In the genomic region with DNA sequence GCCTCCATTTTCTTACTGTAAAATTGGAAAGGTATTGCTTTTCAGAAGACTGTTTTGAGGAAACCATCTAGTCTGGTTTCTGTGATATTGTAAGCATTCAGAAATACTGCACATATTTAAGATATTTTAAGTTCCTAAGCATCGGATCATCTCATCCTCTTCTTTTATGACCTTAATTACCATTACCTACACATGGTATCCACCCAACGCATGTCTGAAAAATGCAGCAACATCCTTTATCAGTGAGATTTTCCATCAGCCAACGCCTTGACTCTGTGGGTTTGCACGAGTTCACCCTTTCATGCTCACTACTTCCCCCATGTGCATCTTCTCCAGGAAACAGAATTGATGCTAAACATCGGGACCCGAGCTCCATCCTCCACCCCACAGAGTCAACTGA, we compare ENCODE assay signal across 28 cellular contexts.
"Had no signal": no experiment of that assay in that cellular context is flagged by ENCODE, and none has a peak within 500 bp of the region (broad histone marks: within the 10 kb centered on the region; RNA-seq: fewer than 3 reads in every experiment).

No MANE protein-coding gene starts in this region.

- H3K9me3 ChIP-seq: body of pancreas, thoracic aorta, upper lobe of left lung had no signal

- H3K27me3 Mint-ChIP-seq: progenitor cell of endocrine pancreas had no signal

- DNase-seq: activated CD4-positive, alpha-beta T cell treated with anti-CD3 and anti-CD28 coated beads for 36 hours; activated CD4-positive, alpha-beta T cell treated with anti-CD3 and anti-CD28 coated beads, Interleukin-2, amount 50 U/mL, for 48 hours; activated CD8-positive, alpha-beta memory T cell treated with anti-CD3 and anti-CD28 coated beads, Interleukin-2, amount 50 U/mL, for 48 hours; activated naive CD4-positive, alpha-beta T cell; activated T-cell treated with anti-CD3 and anti-CD28 coated beads, Interleukin-2, amount 50 U/mL, for 4 hours; amniotic stem cell; body of pancreas; dermis blood vessel endothelial cell; effector CD8-positive, alpha-beta T cell; erythroblast; foreskin melanocyte; left ventricle myocardium superior; mammary epithelial cell; midbrain; natural killer cell; retina; sigmoid colon; stimulated activated CD4-positive, alpha-beta T cell treated with anti-CD3 and anti-CD28 coated beads, Interleukin-2, amount 100 ng/mL, for 48 hours; stimulated activated naive CD4-positive, alpha-beta T cell treated with Interleukin-2 at 50 U/mL for 16 hours; T-helper 1 cell; upper lobe of left lung had no signal

- H3K4me2 ChIP-seq: hepatocyte had no signal

- H3K4me3 Mint-ChIP-seq: activated CD4-positive, alpha-beta T cell treated with anti-CD3 and anti-CD28 coated beads for 36 hours; activated naive CD8-positive, alpha-beta T cell; activated T-cell treated with anti-CD3 and anti-CD28 coated beads, Interleukin-2, amount 50 U/mL, for 4 hours; natural killer cell; WTC11 had no signal

- H3K27ac Mint-ChIP-seq: activated CD4-positive, alpha-beta T cell treated with anti-CD3 and anti-CD28 coated beads for 36 hours; activated naive CD8-positive, alpha-beta T cell; activated T-helper 2 cell treated with anti-CD3 and anti-CD28 coated beads, Interferon-gamma antibody, Interleukin-2, Interleukin-4, amounts not matched to agents 10 μg/mL and 5 μg/mL and 100 μg/mL, durations not matched to agents 14 hours and 24 hours and 36 hours; natural killer cell; progenitor cell of endocrine pancreas; WTC11 had no signal

- H3K4me1 Mint-ChIP-seq: activated CD4-positive, alpha-beta T cell treated with anti-CD3 and anti-CD28 coated beads for 36 hours; natural killer cell; WTC11 had no signal

- ATAC-seq: activated CD4-positive, alpha-beta T cell treated with anti-CD3 and anti-CD28 coated beads for 36 hours; activated T-cell treated with anti-CD3 and anti-CD28 coated beads, Interleukin-2, amount 50 U/mL, for 4 hours; body of pancreas; left ventricle myocardium superior; natural killer cell; WTC11 had no signal

- H3K9me3 Mint-ChIP-seq: activated T-cell treated with anti-CD3 and anti-CD28 coated beads, Interleukin-2, amount 50 U/mL, for 4 hours; activated T-helper 2 cell treated with anti-CD3 and anti-CD28 coated beads, Interferon-gamma antibody, Interleukin-2, Interleukin-4, amounts not matched to agents 10 μg/mL and 5 μg/mL and 100 μg/mL, durations not matched to agents 14 hours and 24 hours and 36 hours had no signal

- H3K4me3 ChIP-seq: body of pancreas, hepatocyte, sigmoid colon, thoracic aorta, upper lobe of left lung had no signal

- H3K79me2 ChIP-seq: hepatocyte had no signal

- H2AFZ ChIP-seq: hepatocyte had no signal

- H3K27ac ChIP-seq: body of pancreas, hepatocyte, sigmoid colon, thoracic aorta, upper lobe of left lung had no signal

- FAIRE-seq: islet of Langerhans had no signal

- H3K27me3 ChIP-seq: body of pancreas, hepatocyte, sigmoid colon, upper lobe of left lung had no signal

- H3K36me3 ChIP-seq: sigmoid colon had no signal

- H3K36me3 Mint-ChIP-seq: activated naive CD8-positive, alpha-beta T cell; natural killer cell; WTC11 had no signal

- H3K4me1 ChIP-seq: body of pancreas, sigmoid colon, upper lobe of left lung had no signal
